ENCODE assay signal across 25 cellular contexts in the genomic region with DNA sequence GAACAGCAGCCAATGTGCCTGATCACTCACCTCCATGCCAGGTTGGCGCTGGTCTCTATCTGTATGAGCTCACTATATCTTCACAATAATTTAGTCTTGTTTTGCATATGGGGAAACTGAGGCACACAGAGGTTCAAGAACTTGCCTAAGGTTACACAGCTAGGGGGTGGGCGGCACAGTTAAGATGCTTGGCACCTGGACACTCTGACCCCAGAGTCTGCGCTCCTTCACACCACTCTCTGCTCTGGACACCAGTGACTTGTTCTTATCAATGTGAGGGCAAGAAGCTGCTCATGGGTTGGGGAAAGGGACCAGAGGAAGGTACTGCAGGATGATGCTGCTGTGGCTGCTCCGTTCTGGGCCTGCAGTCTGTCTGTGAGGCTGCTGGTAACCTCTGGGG.
"Had no signal": no experiment of that assay in that cellular context is flagged by ENCODE, and none has a peak within 500 bp of the region (broad histone marks: within the 10 kb centered on the region; RNA-seq: fewer than 3 reads in every experiment).

No MANE protein-coding gene starts in this region.

- H3K9me3 ChIP-seq: ascending aorta, body of pancreas, SJCRH30, SK-N-SH had no signal

- H3K4me3 Mint-ChIP-seq: activated CD4-positive, alpha-beta memory T cell treated with anti-CD3 and anti-CD28 coated beads for 36 hours; activated CD4-positive, alpha-beta T cell treated with anti-CD3 and anti-CD28 coated beads, Interleukin-2, amount 10 ng/mL, durations not matched to agents 7 days and 5 days; activated naive CD8-positive, alpha-beta T cell treated with anti-CD3 and anti-CD28 coated beads, Interleukin-2, amount 50 U/mL, for 24 hours; activated T-cell treated with anti-CD3 and anti-CD28 coated beads, Interleukin-2, amount 50 U/mL, for 72 hours; central memory CD8-positive, alpha-beta T cell had no signal

- ATAC-seq: activated naive CD4-positive, alpha-beta T cell treated with anti-CD3 and anti-CD28 coated beads, Interleukin-2, amount 50 U/mL, for 72 hours; activated naive CD8-positive, alpha-beta T cell treated with anti-CD3 and anti-CD28 coated beads, Interleukin-2, amount 50 U/mL, for 24 hours; activated T-cell treated with anti-CD3 and anti-CD28 coated beads, Interleukin-2, amount 50 U/mL, for 72 hours; body of pancreas; Right ventricle myocardium inferior had no signal

- DNase-seq: activated CD4-positive, alpha-beta T cell treated with anti-CD3 and anti-CD28 coated beads, Interleukin-2, amount 10 ng/mL, durations not matched to agents 7 days and 5 days; activated CD4-positive, CD25-positive, alpha-beta regulatory T cell; activated CD8-positive, alpha-beta memory T cell treated with anti-CD3 and anti-CD28 coated beads, Interleukin-2, amount 50 U/mL, for 4 hours; activated naive CD8-positive, alpha-beta T cell treated with anti-CD3 and anti-CD28 coated beads, Interleukin-2, amount 50 U/mL, for 24 hours; activated T-cell treated with anti-CD3 and anti-CD28 coated beads, Interleukin-2, amount 50 U/mL, for 72 hours; amniotic stem cell; body of pancreas; Karpas-422; NCI-H1105 treated with DMSO at 0.1 percent for 48 hours; NCI-H1436 treated with DMSO at 0.1 percent for 48 hours; NCI-H187; NCI-H2081 treated with DMSO at 0.1 percent for 48 hours; NCI-H524; PC-9; RPMI8226; SJCRH30; SK-N-SH; T-helper 1 cell had no signal

- H3K27me3 ChIP-seq: ascending aorta, body of pancreas, SJCRH30 had no signal

- H3K36me3 Mint-ChIP-seq: activated CD4-positive, alpha-beta memory T cell treated with anti-CD3 and anti-CD28 coated beads for 36 hours; activated naive CD4-positive, alpha-beta T cell treated with anti-CD3 and anti-CD28 coated beads, Interleukin-2, amount 50 U/mL, for 72 hours had no signal

- H3K27me3 Mint-ChIP-seq: activated CD4-positive, alpha-beta memory T cell treated with anti-CD3 and anti-CD28 coated beads for 36 hours; activated CD4-positive, alpha-beta T cell treated with anti-CD3 and anti-CD28 coated beads, Interleukin-2, amount 10 ng/mL, durations not matched to agents 7 days and 5 days; activated naive CD8-positive, alpha-beta T cell treated with anti-CD3 and anti-CD28 coated beads, Interleukin-2, amount 50 U/mL, for 24 hours; central memory CD8-positive, alpha-beta T cell had no signal

- H3K27ac Mint-ChIP-seq: activated CD4-positive, alpha-beta memory T cell treated with anti-CD3 and anti-CD28 coated beads for 36 hours; activated CD4-positive, alpha-beta T cell treated with anti-CD3 and anti-CD28 coated beads, Interleukin-2, amount 10 ng/mL, durations not matched to agents 7 days and 5 days; activated naive CD8-positive, alpha-beta T cell treated with anti-CD3 and anti-CD28 coated beads, Interleukin-2, amount 50 U/mL, for 24 hours; activated T-cell treated with anti-CD3 and anti-CD28 coated beads, Interleukin-2, amount 50 U/mL, for 72 hours; activated T-helper 2 cell treated with anti-CD3 and anti-CD28 coated beads, Interferon-gamma antibody, Interleukin-2, Interleukin-4, amounts not matched to agents 10 μg/mL and 5 μg/mL and 100 μg/mL, durations not matched to agents 14 hours and 24 hours and 36 hours had no signal

- H3K9me3 Mint-ChIP-seq: activated CD4-positive, alpha-beta memory T cell treated with anti-CD3 and anti-CD28 coated beads for 36 hours; activated CD4-positive, alpha-beta T cell treated with anti-CD3 and anti-CD28 coated beads, Interleukin-2, amount 10 ng/mL, durations not matched to agents 7 days and 5 days; activated naive CD4-positive, alpha-beta T cell treated with anti-CD3 and anti-CD28 coated beads, Interleukin-2, amount 50 U/mL, for 72 hours; activated naive CD8-positive, alpha-beta T cell treated with anti-CD3 and anti-CD28 coated beads, Interleukin-2, amount 50 U/mL, for 24 hours; activated T-cell treated with anti-CD3 and anti-CD28 coated beads, Interleukin-2, amount 50 U/mL, for 72 hours; activated T-helper 2 cell treated with anti-CD3 and anti-CD28 coated beads, Interferon-gamma antibody, Interleukin-2, Interleukin-4, amounts not matched to agents 10 μg/mL and 5 μg/mL and 100 μg/mL, durations not matched to agents 14 hours and 24 hours and 36 hours; central memory CD8-positive, alpha-beta T cell had no signal

- H3K4me1 ChIP-seq: ascending aorta, body of pancreas, SJCRH30 had no signal

- H3K36me3 ChIP-seq: ascending aorta, SJCRH30 had no signal

- H3K4me1 Mint-ChIP-seq: central memory CD8-positive, alpha-beta T cell had no signal

- H3K27ac ChIP-seq: ascending aorta, body of pancreas, PC-9, SJCRH30, VCaP had no signal

- H3K4me3 ChIP-seq: ascending aorta, body of pancreas, PC-9, SJCRH30 had no signal
